ENCODE assay signal across 1 cellular context in the genomic region with DNA sequence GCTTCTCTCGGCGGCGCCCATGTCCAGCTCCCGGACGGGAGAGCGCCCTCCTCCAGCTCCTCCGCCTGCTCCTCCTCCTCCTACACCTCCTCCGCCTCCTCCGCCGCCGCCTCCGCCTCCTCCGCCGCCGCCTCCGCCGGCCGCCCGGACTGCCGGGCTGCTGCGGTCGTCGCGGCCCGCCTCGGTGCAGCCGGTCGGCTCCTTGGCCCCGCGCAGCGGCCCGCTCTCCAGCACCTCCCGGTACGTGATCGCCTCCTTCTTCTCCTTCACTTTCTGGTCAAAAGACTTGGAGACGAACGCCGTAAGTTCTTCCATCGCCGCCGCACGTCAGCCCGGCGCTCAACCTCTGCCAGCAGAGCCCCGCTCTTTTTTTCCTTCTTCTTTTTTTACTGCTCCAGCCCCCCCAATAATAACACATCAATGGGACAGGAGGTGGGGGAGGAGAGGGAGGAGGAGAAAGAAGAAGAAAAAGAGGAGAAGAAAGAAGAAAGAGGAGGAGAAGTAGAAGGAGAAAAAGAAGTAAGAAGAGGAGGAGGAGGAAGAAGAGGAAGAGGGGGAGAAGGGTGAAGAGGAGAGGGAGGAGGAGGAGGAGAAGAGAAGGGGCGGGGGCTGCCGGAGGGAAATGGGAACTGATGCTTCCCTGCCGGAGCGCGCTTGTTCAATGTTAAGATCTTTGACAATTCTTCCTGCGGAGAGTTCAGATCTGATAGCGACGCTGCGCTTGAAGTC.
A peak's percentile ranks its signal among the peaks of the same experiment; 100 is the strongest.
TF ChIP-seq lines count a peak whose summit lies in the region.

A gene (minus strand): TSS at position 711 of the 729 bp plus-strand sequence. CDS start 396 bp downstream, at position 315.

TF ChIP-seq in K562, 482 proteins besides CTCF, POLR2A, EP300 and RAD21 (continued from another document and continues in another):
- TF ChIP-seq, protein P1, sequence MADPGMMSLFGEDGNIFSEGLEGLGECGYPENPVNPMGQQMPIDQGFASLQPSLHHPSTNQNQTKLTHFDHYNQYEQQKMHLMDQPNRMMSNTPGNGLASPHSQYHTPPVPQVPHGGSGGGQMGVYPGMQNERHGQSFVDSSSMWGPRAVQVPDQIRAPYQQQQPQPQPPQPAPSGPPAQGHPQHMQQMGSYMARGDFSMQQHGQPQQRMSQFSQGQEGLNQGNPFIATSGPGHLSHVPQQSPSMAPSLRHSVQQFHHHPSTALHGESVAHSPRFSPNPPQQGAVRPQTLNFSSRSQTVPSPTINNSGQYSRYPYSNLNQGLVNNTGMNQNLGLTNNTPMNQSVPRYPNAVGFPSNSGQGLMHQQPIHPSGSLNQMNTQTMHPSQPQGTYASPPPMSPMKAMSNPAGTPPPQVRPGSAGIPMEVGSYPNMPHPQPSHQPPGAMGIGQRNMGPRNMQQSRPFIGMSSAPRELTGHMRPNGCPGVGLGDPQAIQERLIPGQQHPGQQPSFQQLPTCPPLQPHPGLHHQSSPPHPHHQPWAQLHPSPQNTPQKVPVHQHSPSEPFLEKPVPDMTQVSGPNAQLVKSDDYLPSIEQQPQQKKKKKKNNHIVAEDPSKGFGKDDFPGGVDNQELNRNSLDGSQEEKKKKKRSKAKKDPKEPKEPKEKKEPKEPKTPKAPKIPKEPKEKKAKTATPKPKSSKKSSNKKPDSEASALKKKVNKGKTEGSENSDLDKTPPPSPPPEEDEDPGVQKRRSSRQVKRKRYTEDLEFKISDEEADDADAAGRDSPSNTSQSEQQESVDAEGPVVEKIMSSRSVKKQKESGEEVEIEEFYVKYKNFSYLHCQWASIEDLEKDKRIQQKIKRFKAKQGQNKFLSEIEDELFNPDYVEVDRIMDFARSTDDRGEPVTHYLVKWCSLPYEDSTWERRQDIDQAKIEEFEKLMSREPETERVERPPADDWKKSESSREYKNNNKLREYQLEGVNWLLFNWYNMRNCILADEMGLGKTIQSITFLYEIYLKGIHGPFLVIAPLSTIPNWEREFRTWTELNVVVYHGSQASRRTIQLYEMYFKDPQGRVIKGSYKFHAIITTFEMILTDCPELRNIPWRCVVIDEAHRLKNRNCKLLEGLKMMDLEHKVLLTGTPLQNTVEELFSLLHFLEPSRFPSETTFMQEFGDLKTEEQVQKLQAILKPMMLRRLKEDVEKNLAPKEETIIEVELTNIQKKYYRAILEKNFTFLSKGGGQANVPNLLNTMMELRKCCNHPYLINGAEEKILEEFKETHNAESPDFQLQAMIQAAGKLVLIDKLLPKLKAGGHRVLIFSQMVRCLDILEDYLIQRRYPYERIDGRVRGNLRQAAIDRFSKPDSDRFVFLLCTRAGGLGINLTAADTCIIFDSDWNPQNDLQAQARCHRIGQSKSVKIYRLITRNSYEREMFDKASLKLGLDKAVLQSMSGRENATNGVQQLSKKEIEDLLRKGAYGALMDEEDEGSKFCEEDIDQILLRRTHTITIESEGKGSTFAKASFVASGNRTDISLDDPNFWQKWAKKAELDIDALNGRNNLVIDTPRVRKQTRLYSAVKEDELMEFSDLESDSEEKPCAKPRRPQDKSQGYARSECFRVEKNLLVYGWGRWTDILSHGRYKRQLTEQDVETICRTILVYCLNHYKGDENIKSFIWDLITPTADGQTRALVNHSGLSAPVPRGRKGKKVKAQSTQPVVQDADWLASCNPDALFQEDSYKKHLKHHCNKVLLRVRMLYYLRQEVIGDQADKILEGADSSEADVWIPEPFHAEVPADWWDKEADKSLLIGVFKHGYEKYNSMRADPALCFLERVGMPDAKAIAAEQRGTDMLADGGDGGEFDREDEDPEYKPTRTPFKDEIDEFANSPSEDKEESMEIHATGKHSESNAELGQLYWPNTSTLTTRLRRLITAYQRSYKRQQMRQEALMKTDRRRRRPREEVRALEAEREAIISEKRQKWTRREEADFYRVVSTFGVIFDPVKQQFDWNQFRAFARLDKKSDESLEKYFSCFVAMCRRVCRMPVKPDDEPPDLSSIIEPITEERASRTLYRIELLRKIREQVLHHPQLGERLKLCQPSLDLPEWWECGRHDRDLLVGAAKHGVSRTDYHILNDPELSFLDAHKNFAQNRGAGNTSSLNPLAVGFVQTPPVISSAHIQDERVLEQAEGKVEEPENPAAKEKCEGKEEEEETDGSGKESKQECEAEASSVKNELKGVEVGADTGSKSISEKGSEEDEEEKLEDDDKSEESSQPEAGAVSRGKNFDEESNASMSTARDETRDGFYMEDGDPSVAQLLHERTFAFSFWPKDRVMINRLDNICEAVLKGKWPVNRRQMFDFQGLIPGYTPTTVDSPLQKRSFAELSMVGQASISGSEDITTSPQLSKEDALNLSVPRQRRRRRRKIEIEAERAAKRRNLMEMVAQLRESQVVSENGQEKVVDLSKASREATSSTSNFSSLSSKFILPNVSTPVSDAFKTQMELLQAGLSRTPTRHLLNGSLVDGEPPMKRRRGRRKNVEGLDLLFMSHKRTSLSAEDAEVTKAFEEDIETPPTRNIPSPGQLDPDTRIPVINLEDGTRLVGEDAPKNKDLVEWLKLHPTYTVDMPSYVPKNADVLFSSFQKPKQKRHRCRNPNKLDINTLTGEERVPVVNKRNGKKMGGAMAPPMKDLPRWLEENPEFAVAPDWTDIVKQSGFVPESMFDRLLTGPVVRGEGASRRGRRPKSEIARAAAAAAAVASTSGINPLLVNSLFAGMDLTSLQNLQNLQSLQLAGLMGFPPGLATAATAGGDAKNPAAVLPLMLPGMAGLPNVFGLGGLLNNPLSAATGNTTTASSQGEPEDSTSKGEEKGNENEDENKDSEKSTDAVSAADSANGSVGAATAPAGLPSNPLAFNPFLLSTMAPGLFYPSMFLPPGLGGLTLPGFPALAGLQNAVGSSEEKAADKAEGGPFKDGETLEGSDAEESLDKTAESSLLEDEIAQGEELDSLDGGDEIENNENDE (IDR thresholded peaks at IDR 0.05; ENCODE audit: low read depth, low read length): no peak
- TF ChIP-seq, protein P2, sequence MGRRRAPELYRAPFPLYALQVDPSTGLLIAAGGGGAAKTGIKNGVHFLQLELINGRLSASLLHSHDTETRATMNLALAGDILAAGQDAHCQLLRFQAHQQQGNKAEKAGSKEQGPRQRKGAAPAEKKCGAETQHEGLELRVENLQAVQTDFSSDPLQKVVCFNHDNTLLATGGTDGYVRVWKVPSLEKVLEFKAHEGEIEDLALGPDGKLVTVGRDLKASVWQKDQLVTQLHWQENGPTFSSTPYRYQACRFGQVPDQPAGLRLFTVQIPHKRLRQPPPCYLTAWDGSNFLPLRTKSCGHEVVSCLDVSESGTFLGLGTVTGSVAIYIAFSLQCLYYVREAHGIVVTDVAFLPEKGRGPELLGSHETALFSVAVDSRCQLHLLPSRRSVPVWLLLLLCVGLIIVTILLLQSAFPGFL (CRISPR knock-in tag; IDR thresholded peaks at IDR 0.05): no peak
- no peak for TF ChIP-seq MYC (IDR thresholded peaks at IDR 0.05; ENCODE audit: low read depth, low read length)
- TF ChIP-seq MYC (CRISPR knock-in tag; IDR thresholded peaks at IDR 0.05; ENCODE audit: borderline replicate concordance, low read depth): no peak
- TF ChIP-seq C11orf30 (IDR thresholded peaks at IDR 0.05; ENCODE audit: low read depth): no peak
- no peak for TF ChIP-seq SMAD3 (CRISPR knock-in tag; conservative IDR thresholded peaks at IDR 0.05)
- TF ChIP-seq ESRRA (IDR thresholded peaks at IDR 0.05; ENCODE audit: borderline replicate concordance, low read depth): no peak; the same call in 1 of the 2 replicates
- no peak for TF ChIP-seq ZNF696 (CRISPR knock-in tag; conservative IDR thresholded peaks at IDR 0.05)
- TF ChIP-seq, protein P3, sequence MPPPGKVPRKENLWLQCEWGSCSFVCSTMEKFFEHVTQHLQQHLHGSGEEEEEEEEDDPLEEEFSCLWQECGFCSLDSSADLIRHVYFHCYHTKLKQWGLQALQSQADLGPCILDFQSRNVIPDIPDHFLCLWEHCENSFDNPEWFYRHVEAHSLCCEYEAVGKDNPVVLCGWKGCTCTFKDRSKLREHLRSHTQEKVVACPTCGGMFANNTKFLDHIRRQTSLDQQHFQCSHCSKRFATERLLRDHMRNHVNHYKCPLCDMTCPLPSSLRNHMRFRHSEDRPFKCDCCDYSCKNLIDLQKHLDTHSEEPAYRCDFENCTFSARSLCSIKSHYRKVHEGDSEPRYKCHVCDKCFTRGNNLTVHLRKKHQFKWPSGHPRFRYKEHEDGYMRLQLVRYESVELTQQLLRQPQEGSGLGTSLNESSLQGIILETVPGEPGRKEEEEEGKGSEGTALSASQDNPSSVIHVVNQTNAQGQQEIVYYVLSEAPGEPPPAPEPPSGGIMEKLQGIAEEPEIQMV (tag; conservative IDR thresholded peaks at IDR 0.05; ENCODE audit: low read depth): peak; percentile 73
- TF ChIP-seq, protein P4, sequence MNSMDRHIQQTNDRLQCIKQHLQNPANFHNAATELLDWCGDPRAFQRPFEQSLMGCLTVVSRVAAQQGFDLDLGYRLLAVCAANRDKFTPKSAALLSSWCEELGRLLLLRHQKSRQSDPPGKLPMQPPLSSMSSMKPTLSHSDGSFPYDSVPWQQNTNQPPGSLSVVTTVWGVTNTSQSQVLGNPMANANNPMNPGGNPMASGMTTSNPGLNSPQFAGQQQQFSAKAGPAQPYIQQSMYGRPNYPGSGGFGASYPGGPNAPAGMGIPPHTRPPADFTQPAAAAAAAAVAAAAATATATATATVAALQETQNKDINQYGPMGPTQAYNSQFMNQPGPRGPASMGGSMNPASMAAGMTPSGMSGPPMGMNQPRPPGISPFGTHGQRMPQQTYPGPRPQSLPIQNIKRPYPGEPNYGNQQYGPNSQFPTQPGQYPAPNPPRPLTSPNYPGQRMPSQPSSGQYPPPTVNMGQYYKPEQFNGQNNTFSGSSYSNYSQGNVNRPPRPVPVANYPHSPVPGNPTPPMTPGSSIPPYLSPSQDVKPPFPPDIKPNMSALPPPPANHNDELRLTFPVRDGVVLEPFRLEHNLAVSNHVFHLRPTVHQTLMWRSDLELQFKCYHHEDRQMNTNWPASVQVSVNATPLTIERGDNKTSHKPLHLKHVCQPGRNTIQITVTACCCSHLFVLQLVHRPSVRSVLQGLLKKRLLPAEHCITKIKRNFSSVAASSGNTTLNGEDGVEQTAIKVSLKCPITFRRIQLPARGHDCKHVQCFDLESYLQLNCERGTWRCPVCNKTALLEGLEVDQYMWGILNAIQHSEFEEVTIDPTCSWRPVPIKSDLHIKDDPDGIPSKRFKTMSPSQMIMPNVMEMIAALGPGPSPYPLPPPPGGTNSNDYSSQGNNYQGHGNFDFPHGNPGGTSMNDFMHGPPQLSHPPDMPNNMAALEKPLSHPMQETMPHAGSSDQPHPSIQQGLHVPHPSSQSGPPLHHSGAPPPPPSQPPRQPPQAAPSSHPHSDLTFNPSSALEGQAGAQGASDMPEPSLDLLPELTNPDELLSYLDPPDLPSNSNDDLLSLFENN (IDR thresholded peaks at IDR 0.05; ENCODE audit: low read depth in 2 of 2, low read length in 2 of 2): no peak
- no peak for TF ChIP-seq HSF4 (CRISPR knock-in tag; IDR thresholded peaks at IDR 0.05; ENCODE audit: borderline replicate concordance)
- TF ChIP-seq, protein P5, sequence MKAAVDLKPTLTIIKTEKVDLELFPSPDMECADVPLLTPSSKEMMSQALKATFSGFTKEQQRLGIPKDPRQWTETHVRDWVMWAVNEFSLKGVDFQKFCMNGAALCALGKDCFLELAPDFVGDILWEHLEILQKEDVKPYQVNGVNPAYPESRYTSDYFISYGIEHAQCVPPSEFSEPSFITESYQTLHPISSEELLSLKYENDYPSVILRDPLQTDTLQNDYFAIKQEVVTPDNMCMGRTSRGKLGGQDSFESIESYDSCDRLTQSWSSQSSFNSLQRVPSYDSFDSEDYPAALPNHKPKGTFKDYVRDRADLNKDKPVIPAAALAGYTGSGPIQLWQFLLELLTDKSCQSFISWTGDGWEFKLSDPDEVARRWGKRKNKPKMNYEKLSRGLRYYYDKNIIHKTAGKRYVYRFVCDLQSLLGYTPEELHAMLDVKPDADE (conservative IDR thresholded peaks at IDR 0.05; ENCODE audit: control insufficient read depth, low read depth, low read length): no peak
- no peak for TF ChIP-seq BACH1 (tag; IDR thresholded peaks at IDR 0.05)
- TF ChIP-seq ZNF3 (CRISPR knock-in tag; IDR thresholded peaks at IDR 0.05): no peak
- no peak for TF ChIP-seq ZNF282 (CRISPR knock-in tag; IDR thresholded peaks at IDR 0.05)
- no peak for TF ChIP-seq POLR2AphosphoS2 (IDR thresholded peaks at IDR 0.05; ENCODE audit: low read length)
- TF ChIP-seq CBX8 (IDR thresholded peaks at IDR 0.05; ENCODE audit: borderline replicate concordance, extremely low read depth, low read depth, low read length, poor library complexity, severe bottlenecking): no peak
- TF ChIP-seq ZNF551 (CRISPR knock-in tag; IDR thresholded peaks at IDR 0.05): no peak
- TF ChIP-seq, protein P6, sequence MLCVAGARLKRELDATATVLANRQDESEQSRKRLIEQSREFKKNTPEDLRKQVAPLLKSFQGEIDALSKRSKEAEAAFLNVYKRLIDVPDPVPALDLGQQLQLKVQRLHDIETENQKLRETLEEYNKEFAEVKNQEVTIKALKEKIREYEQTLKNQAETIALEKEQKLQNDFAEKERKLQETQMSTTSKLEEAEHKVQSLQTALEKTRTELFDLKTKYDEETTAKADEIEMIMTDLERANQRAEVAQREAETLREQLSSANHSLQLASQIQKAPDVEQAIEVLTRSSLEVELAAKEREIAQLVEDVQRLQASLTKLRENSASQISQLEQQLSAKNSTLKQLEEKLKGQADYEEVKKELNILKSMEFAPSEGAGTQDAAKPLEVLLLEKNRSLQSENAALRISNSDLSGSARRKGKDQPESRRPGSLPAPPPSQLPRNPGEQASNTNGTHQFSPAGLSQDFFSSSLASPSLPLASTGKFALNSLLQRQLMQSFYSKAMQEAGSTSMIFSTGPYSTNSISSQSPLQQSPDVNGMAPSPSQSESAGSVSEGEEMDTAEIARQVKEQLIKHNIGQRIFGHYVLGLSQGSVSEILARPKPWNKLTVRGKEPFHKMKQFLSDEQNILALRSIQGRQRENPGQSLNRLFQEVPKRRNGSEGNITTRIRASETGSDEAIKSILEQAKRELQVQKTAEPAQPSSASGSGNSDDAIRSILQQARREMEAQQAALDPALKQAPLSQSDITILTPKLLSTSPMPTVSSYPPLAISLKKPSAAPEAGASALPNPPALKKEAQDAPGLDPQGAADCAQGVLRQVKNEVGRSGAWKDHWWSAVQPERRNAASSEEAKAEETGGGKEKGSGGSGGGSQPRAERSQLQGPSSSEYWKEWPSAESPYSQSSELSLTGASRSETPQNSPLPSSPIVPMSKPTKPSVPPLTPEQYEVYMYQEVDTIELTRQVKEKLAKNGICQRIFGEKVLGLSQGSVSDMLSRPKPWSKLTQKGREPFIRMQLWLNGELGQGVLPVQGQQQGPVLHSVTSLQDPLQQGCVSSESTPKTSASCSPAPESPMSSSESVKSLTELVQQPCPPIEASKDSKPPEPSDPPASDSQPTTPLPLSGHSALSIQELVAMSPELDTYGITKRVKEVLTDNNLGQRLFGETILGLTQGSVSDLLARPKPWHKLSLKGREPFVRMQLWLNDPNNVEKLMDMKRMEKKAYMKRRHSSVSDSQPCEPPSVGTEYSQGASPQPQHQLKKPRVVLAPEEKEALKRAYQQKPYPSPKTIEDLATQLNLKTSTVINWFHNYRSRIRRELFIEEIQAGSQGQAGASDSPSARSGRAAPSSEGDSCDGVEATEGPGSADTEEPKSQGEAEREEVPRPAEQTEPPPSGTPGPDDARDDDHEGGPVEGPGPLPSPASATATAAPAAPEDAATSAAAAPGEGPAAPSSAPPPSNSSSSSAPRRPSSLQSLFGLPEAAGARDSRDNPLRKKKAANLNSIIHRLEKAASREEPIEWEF (CRISPR knock-in tag; IDR thresholded peaks at IDR 0.05): no peak
- no peak for TF ChIP-seq NEUROD1 (IDR thresholded peaks at IDR 0.05; ENCODE audit: borderline replicate concordance, low read depth, low read length, partially characterized antibody)
- no peak for TF ChIP-seq SIN3B (IDR thresholded peaks at IDR 0.05; ENCODE audit: low read depth)
